Comparison of ENCODE assay signal across 20 cellular contexts in genomic region chr5:5537426-5537825, GRCh38.
"Had no signal": no experiment of that assay in that cellular context is flagged by ENCODE, and none has a peak within 500 bp of the region (broad histone marks: within the 10 kb centered on the region; RNA-seq: fewer than 3 reads in every experiment).

No MANE protein-coding gene starts in this region.

- H3K9me3 ChIP-seq: SK-N-SH had no signal

- H3K27ac ChIP-seq: KMS-11, RWPE1 had no signal

- DNase-seq: Kasumi-1; MM.1S; NCI-H1092 treated with DMSO at 0.1 percent for 48 hours; NCI-H1436; NCI-H187; NCI-H2029; NCI-H2081 treated with DMSO at 0.1 percent for 48 hours; NCI-H2227 treated with DMSO at 0.1 percent for 48 hours; NCI-H524; NCI-H526 treated with DMSO at 0.1 percent for 48 hours; NCI-H748 treated with DMSO at 0.1 percent for 48 hours; NK-92 treated with Interleukin-12 subunit alpha and Interleukin-12 subunit beta, amount 100 ng/mL, for 24 hours; PC-3; SHP77; SK-N-SH had no signal

- H3K4me3 ChIP-seq: K562 had no signal

- H3K36me3 Mint-ChIP-seq: IgD-negative memory B cell had no signal

- H3K4me3 Mint-ChIP-seq: IgD-negative memory B cell had no signal

- ATAC-seq: K562, Panc1, PC-3 had no signal
